In genomic region chr12:114681149-114681849, GRCh38 we compare ENCODE assay signal across 9 cellular contexts. TPM values are rescaled to one million over a fixed set of nuclear protein-coding genes. Genes with fewer than 3 reads are reported as not detected.
A peak's percentile ranks its signal among the peaks of the same experiment; 100 is the strongest.
DNase-seq lines count a peak whose midpoint lies in the region; ATAC-seq and TF ChIP-seq lines count a peak whose summit lies in the region.
"Had no signal": no experiment of that assay in that cellular context is flagged by ENCODE, and none has a peak within 500 bp of the region (broad histone marks: within the 10 kb centered on the region; RNA-seq: fewer than 3 reads in every experiment).

No MANE protein-coding gene starts in this region.

- POLR2A ChIA-PET in HEK293T (lab: Yijun Ruan, JAX) (interaction anchor here (1.1 kb wide), 1 partner anchor 12 kb away, joined by 3 read pairs; no protein-coding TSS in a partner anchor), T-cell (lab: Charles Lee) (no interaction called here)

- H3K9me3 ChIP-seq in SK-N-MC (ENCODE audit: low read depth, low read length), result no peaks in the 10 kb centered on the region

- H3K9me3 Mint-ChIP-seq in T-cell, result no peaks in the 10 kb centered on the region

- ATAC-seq in T-cell (replicated peaks in 1 of 4), result no peak
- ATAC-seq: naive thymus-derived CD4-positive, alpha-beta T cell had no signal

- H3K4me3 Mint-ChIP-seq in T-cell, result peak overlapping the region in 1 of 3 donors; percentile 93

- H3K27ac Mint-ChIP-seq in T-cell, result no peak overlapping the region

- TF ChIP-seq CTCF in fibroblast of villous mesenchyme (IDR thresholded peaks at IDR 0.05; ENCODE audit: insufficient read depth, low read depth, low read length), result no peak

- peaks cover 77 to 90% of the 10 kb centered on the region in 2 donors for H3K27me3 Mint-ChIP-seq in T-cell

- no peak overlapping the region for H3K27ac ChIP-seq in SK-N-MC

- peaks cover 91% of the 10 kb centered on the region for H3K27me3 ChIP-seq in H7 (ENCODE audit: control insufficient read depth, insufficient read depth, low read length)

- H3K4me1 Mint-ChIP-seq in T-cell, result peaks cover 32 to 39% (median 35%) of the 10 kb centered on the region in 3 donors

- H3K4me3 ChIP-seq in H7 (ENCODE audit: insufficient read depth, low read depth, low read length), result no peak overlapping the region
- H3K4me3 ChIP-seq in SK-N-MC, result peak overlapping the region; percentile 75
- H3K4me3 ChIP-seq in fibroblast of villous mesenchyme (ENCODE audit: low read depth, low read length), result peak overlapping the region; percentile 88
- peak overlapping the region; percentile 89 for H3K4me3 ChIP-seq in skeletal muscle cell (ENCODE audit: low read depth, low read length)

- H3K36me3 Mint-ChIP-seq in T-cell, result no peaks in the 10 kb centered on the region

- DNase-seq in H7, result peak; percentile 22
- DNase-seq in SK-N-MC (ENCODE audit: low read depth, low spot score), result no peak
- DNase-seq in fibroblast of villous mesenchyme (ENCODE audit: low read depth), result peak; percentile 84
- DNase-seq in skeletal muscle cell (ENCODE audit: low read depth), result no peak
- no peak for DNase-seq in activated effector memory CD4-positive, alpha-beta T cell treated with Interleukin-2 at 50 U/mL for 16 hours
- DNase-seq in HEK293T (ENCODE audit: extremely low spot score), result no peak
- DNase-seq in epidermal melanocyte (ENCODE audit: insufficient read length, low spot score), result no peak
- no peak for DNase-seq in T-cell
- DNase-seq: naive thymus-derived CD4-positive, alpha-beta T cell had no signal

- H3K36me3 ChIP-seq in H7 (replicated peaks; ENCODE audit: control insufficient read depth, insufficient read depth, low read length), result no peaks in the 10 kb centered on the region
- H3K36me3 ChIP-seq in SK-N-MC (ENCODE audit: insufficient read depth, low read length), result peaks cover 33% of the 10 kb centered on the region

- H3K9ac ChIP-seq in SK-N-MC (ENCODE audit: insufficient read length), result peak overlapping the region; percentile 49

- CTCF ChIA-PET in HEK293T (lab: Yijun Ruan, JAX), result no interaction called here
- CTCF ChIA-PET in T-cell (lab: Charles Lee), result no interaction called here

TF ChIP-seq in HEK293T, 16 proteins besides CTCF, POLR2A, EP300 and RAD21:
- TF ChIP-seq SP1 (IDR thresholded peaks at IDR 0.05) (no peak), CTBP1 (IDR thresholded peaks at IDR 0.05; ENCODE audit: borderline replicate concordance) (no peak), ELF4 (IDR thresholded peaks at IDR 0.05) (no peak), NFRKB (IDR thresholded peaks at IDR 0.05) (no peak), SUZ12 (IDR thresholded peaks at IDR 0.05) (no peak), FOXA1 (IDR thresholded peaks at IDR 0.05) (no peak), L3MBTL2 (conservative IDR thresholded peaks at IDR 0.05) (no peak), ARNT (IDR thresholded peaks at IDR 0.05) (no peak), PKNOX1 (IDR thresholded peaks at IDR 0.05) (no peak), HDGF (IDR thresholded peaks at IDR 0.05; ENCODE audit: borderline replicate concordance) (no peak), ZNF384 (IDR thresholded peaks at IDR 0.05) (no peak), LEF1 (IDR thresholded peaks at IDR 0.05; ENCODE audit: borderline replicate concordance) (no peak), BHLHE40 (IDR thresholded peaks at IDR 0.05; ENCODE audit: borderline replicate concordance) (no peak), FOXM1 (IDR thresholded peaks at IDR 0.05; ENCODE audit: borderline replicate concordance) (no peak), FOXK2 (IDR thresholded peaks at IDR 0.05) (no peak), TARDBP (IDR thresholded peaks at IDR 0.05) (no peak)

RNA-seq across cellular contexts. Expression of gene TBX3, which starts 2.7 kb away (rescaled TPM):
- total RNA-seq in H7 (2014; rRNA removed; shearing (Covaris generic)), result 0.30 and 0.94 TPM in 2 replicates
- total RNA-seq in fibroblast of villous mesenchyme (109 and 114 TPM in 2 replicates), T-cell (under 1 TPM in 3 of 5 donors, not detected in 2; 0.26 to 0.44 (median 0.41) TPM)
- total RNA-seq: naive thymus-derived CD4-positive, alpha-beta T cell had no signal

Comparison
In these comparisons a context has a peak if more than half of its experiments do, and no peak if none do; other contexts are left out.
1. DNase-seq: peak in H7 (single experiment) and fibroblast of villous mesenchyme (single experiment); none in SK-N-MC (single experiment), skeletal muscle cell (single experiment), activated effector memory CD4-positive, alpha-beta T cell treated with Interleukin-2 at 50 U/mL for 16 hours (single experiment), HEK293T (single experiment), epidermal melanocyte (single experiment) and T-cell (0 of 34).
2. RNA of gene TBX3, which starts 2.7 kb away (total RNA-seq): 109 to 114 TPM in fibroblast of villous mesenchyme; 0.30 to 0.94 TPM in H7 and 0.26 to 0.44 TPM in T-cell; every median in the first group is over 10 times any median in the second.